Comparison of ENCODE assay signal across 8 cellular contexts in the genomic region with DNA sequence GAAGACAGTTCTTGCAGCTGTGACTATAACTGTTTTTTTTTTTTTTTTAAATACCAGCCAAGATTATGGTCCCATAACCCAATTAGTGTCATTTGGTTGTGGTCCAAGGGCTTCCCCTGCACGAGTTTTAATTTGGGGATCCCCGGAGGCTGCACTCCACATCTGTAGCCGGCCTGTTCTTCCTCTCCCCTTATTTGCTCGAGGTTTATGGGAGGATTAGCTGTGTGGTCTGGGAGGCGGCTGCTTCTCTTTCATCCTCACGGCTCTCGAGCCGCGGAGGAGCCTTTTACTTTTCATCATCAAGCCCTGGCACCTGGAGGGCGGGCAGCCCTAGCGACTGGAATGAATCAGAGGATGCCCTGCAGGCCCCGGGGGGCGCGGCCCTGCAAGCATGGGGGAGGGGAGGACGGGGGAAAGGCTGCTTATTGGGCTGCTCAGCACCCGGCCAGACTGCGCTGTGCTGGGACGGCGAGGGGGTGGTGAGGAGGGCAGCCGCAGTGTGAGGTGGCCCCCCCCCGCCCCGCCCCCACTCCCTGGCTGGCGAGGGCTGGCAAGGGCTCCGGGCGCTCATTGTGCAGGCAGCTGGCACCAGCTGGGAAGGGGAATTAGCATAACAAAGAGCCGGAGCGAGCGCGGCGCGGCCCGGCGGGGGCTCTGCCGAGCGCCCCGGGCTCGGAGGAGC. TPM values are rescaled to one million over a fixed set of nuclear protein-coding genes. Genes with fewer than 3 reads are reported as not detected.
DNase-seq lines count a peak whose midpoint lies in the region; ATAC-seq and TF ChIP-seq lines count a peak whose summit lies in the region.

No MANE protein-coding gene starts in this region.

- ATAC-seq in activated CD4-positive, alpha-beta T cell treated with anti-CD3 and anti-CD28 coated beads for 36 hours, result peak; percentile 47
- ATAC-seq in HG02571 (IDR thresholded peaks at IDR 0.05; ENCODE audit: unreplicated experiment), result no peak

- peak overlapping the region; percentile 59 for H3K4me3 ChIP-seq in WERI-Rb-1 (ENCODE audit: low read depth, low read length)

- POLR2A ChIA-PET in activated CD4-positive, alpha-beta T cell treated with anti-CD3 and anti-CD28 coated beads for 36 hours (lab: Charles Lee), result interaction anchor here (0.8 kb wide), 1 partner anchor 123 kb away, joined by 7 read pairs; no protein-coding TSS in a partner anchor

- H3K36me3 ChIP-seq in WERI-Rb-1, result no peaks in the 10 kb centered on the region

- CTCF ChIA-PET in activated CD4-positive, alpha-beta T cell treated with anti-CD3 and anti-CD28 coated beads for 36 hours (lab: Charles Lee), result no interaction called here

- peaks cover 29% of the 10 kb centered on the region for H3K4me1 Mint-ChIP-seq in activated CD4-positive, alpha-beta T cell treated with anti-CD3 and anti-CD28 coated beads for 36 hours
- H3K4me1 Mint-ChIP-seq in nephron, result peaks cover 29% of the 10 kb centered on the region

- TF ChIP-seq CTCF in WERI-Rb-1 (IDR thresholded peaks at IDR 0.05; ENCODE audit: low read depth, low read length) (no peak), nephron (IDR thresholded peaks at IDR 0.05; ENCODE audit: unreplicated experiment in 3 of 3) (no peak)

- DNase-seq in activated CD4-positive, alpha-beta T cell treated with anti-CD3 and anti-CD28 coated beads for 36 hours, result peak; percentile 61
- DNase-seq in activated CD4-positive, alpha-beta T cell treated with anti-CD3 and anti-CD28 coated beads, Interleukin-2, amount 50 U/mL, for 4 hours, result no peak
- DNase-seq in NCI-H146 (lab: John Stamatoyannopoulos, UW) (peak; percentile 87), WERI-Rb-1 (peak; percentile 82), fibroblast of peridontal ligament (ENCODE audit: extremely low read depth) (peak; percentile 29), posterior vena cava (ENCODE audit: low spot score) (no peak)

- no peak overlapping the region for H3K27ac Mint-ChIP-seq in activated CD4-positive, alpha-beta T cell treated with anti-CD3 and anti-CD28 coated beads for 36 hours
- H3K27ac Mint-ChIP-seq in nephron, result peak overlapping the region; percentile 84 to 93 (median 87)

- H3K9me3 ChIP-seq in WERI-Rb-1 (ENCODE audit: severe bottlenecking), result no peaks in the 10 kb centered on the region

- no peaks in the 10 kb centered on the region for H3K9me3 Mint-ChIP-seq in activated CD4-positive, alpha-beta T cell treated with anti-CD3 and anti-CD28 coated beads for 36 hours (ENCODE audit: low read depth)
- H3K9me3 Mint-ChIP-seq in nephron, result no peaks in the 10 kb centered on the region

- peaks cover 60% of the 10 kb centered on the region for H3K27me3 Mint-ChIP-seq in activated CD4-positive, alpha-beta T cell treated with anti-CD3 and anti-CD28 coated beads for 36 hours
- peaks cover 56% of the 10 kb centered on the region for H3K27me3 Mint-ChIP-seq in nephron (ENCODE audit: low read depth)

- H3K27me3 ChIP-seq in WERI-Rb-1 (ENCODE audit: insufficient read depth, low read depth, severe bottlenecking), result no peaks in the 10 kb centered on the region

- H3K36me3 Mint-ChIP-seq in activated CD4-positive, alpha-beta T cell treated with anti-CD3 and anti-CD28 coated beads for 36 hours (ENCODE audit: low read depth), result no peaks in the 10 kb centered on the region
- no peaks in the 10 kb centered on the region for H3K36me3 Mint-ChIP-seq in nephron (ENCODE audit: low read depth)

- H3K4me3 Mint-ChIP-seq in activated CD4-positive, alpha-beta T cell treated with anti-CD3 and anti-CD28 coated beads for 36 hours, result peak overlapping the region; percentile 43
- H3K4me3 Mint-ChIP-seq in nephron, result peak overlapping the region; percentile 82 to 87 (median 86)

- intact Hi-C loops in activated CD4-positive, alpha-beta T cell treated with anti-CD3 and anti-CD28 coated beads for 36 hours (cut with DNase I, micrococcal nuclease), result loop anchor here in 1 of 2 experiments (5.0 kb wide), 1 partner anchor 151 kb away; no protein-coding TSS in a partner anchor
- intact Hi-C loops in posterior vena cava (cut with DNase I), result no loop called here

- H3K27ac ChIP-seq in WERI-Rb-1, result peak overlapping the region; percentile 63

RNA-seq across cellular contexts. Expression of a gene that starts 18.5 kb away (rescaled TPM):
- not detected for total RNA-seq in activated CD4-positive, alpha-beta T cell treated with anti-CD3 and anti-CD28 coated beads for 36 hours
- 1 to 10 TPM; 1.7 to 2.4 TPM for total RNA-seq in posterior vena cava

Comparison
In these comparisons a context has a peak if more than half of its experiments do, and no peak if none do; other contexts are left out.
1. DNase-seq: peak in activated CD4-positive, alpha-beta T cell treated with anti-CD3 and anti-CD28 coated beads for 36 hours (single experiment), NCI-H146 (single experiment), WERI-Rb-1 (single experiment) and fibroblast of peridontal ligament (single experiment); none in activated CD4-positive, alpha-beta T cell treated with anti-CD3 and anti-CD28 coated beads, Interleukin-2, amount 50 U/mL, for 4 hours (0 of 2) and posterior vena cava (single experiment).